Comparison of ENCODE assay signal across 11 cellular contexts in genomic region chr22:41672780-41673509, GRCh38. TPM values are rescaled to one million over a fixed set of nuclear protein-coding genes. Genes with fewer than 3 reads are reported as not detected.
DNase-seq lines count a peak whose midpoint lies in the region; ATAC-seq, FAIRE-seq and TF ChIP-seq lines count a peak whose summit lies in the region.
"Had no signal": no experiment of that assay in that cellular context is flagged by ENCODE, and none has a peak within 500 bp of the region (broad histone marks: within the 10 kb centered on the region; RNA-seq: fewer than 3 reads in every experiment).

No MANE protein-coding gene starts in this region.

- H3K27ac Mint-ChIP-seq in Caco-2 (ENCODE audit: unreplicated experiment), result peak overlapping the region; percentile 44
- peak overlapping the region in 3 of 7 donors; percentile 20 to 66 (median 22) for H3K27ac Mint-ChIP-seq in CD4-positive, alpha-beta memory T cell

- CTCF ChIA-PET in Caco-2 (lab: Charles Lee), result interaction anchor here (0.6 to 0.9 kb wide), 2 partner anchors 24 to 254 kb away, joined by 3 read pairs; no protein-coding TSS in a partner anchor
- CTCF ChIA-PET in CD4-positive, alpha-beta memory T cell (lab: Charles Lee; ENCODE audit: partially characterized antibody), result interaction anchor here (0.9 to 3.8 kb wide), 2 partner anchors 8 to 268 kb away, joined by 3 to 12 read pairs; no protein-coding TSS in a partner anchor

- peaks cover 79% of the 10 kb centered on the region for H3K36me3 Mint-ChIP-seq in Caco-2 (ENCODE audit: insufficient read depth, unreplicated experiment)
- H3K36me3 Mint-ChIP-seq in CD4-positive, alpha-beta memory T cell, result peaks cover 30 to 43% of the 10 kb centered on the region in 2 donors

- H3K4me3 Mint-ChIP-seq in Caco-2 (ENCODE audit: unreplicated experiment), result no peak overlapping the region
- no peak overlapping the region for H3K4me3 Mint-ChIP-seq in CD4-positive, alpha-beta memory T cell

- ATAC-seq in GM18861 (IDR thresholded peaks at IDR 0.05; ENCODE audit: unreplicated experiment), result no peak

- no peak overlapping the region for H3K9ac ChIP-seq in mesendoderm (ENCODE audit: low read length)

- no TSS peak for BruUV-seq in Caco-2 (replicated peaks; lab: Mats Ljungman, UMichigan)

- H2AK5ac ChIP-seq in mesendoderm (ENCODE audit: low read length), result no peak overlapping the region

- no peak overlapping the region for H2BK5ac ChIP-seq in mesendoderm (ENCODE audit: low read length)

- intact Hi-C loops in Caco-2 (cut with micrococcal nuclease; ENCODE audit: unreplicated experiment), result no loop called here
- intact Hi-C loops in CD4-positive, alpha-beta memory T cell (cut with micrococcal nuclease), result no loop called here

- H4K8ac ChIP-seq in mesendoderm (ENCODE audit: low read depth, low read length), result no peak overlapping the region

- no peak overlapping the region for H3K56ac ChIP-seq in mesendoderm (ENCODE audit: low read length)

- H3K4me1 ChIP-seq in Caco-2 (peaks cover 8% of the 10 kb centered on the region; the same call in 1 of the 2 replicates), mesendoderm (ENCODE audit: control insufficient read depth, low read depth, low read length) (no peaks in the 10 kb centered on the region)
- peaks cover under 1% of the 10 kb centered on the region for H3K4me1 ChIP-seq in CD4-positive, alpha-beta memory T cell (ENCODE audit: insufficient read depth, low read length)
- H3K4me1 ChIP-seq: adrenal gland had no signal

- no peak for TF ChIP-seq CTCF in Caco-2 (IDR thresholded peaks at IDR 0.05; ENCODE audit: insufficient read depth in 1 of 2, low read depth in 1 of 2, low read length in 1 of 2, severe bottlenecking in 1 of 2, unreplicated experiment in 1 of 2)
- TF ChIP-seq CTCF in bronchial epithelial cell (IDR thresholded peaks at IDR 0.05; ENCODE audit: insufficient read depth, low read length, severe bottlenecking), result peak; percentile 32

- H2BK15ac ChIP-seq in mesendoderm (replicated peaks; ENCODE audit: low read depth), result no peak overlapping the region

- no peak overlapping the region for H4K5ac ChIP-seq in mesendoderm (ENCODE audit: low read length)

- H3K18ac ChIP-seq in mesendoderm (ENCODE audit: low read length), result no peak overlapping the region

- H3K9me3 ChIP-seq in Caco-2, result no peaks in the 10 kb centered on the region
- H3K9me3 ChIP-seq in CD4-positive, alpha-beta memory T cell (ENCODE audit: control insufficient read depth in 1 of 2, low read length in 2 of 2), result no peaks in the 10 kb centered on the region
- H3K9me3 ChIP-seq: adrenal gland, MG63 had no signal

- H3K27me3 ChIP-seq in Caco-2 (replicated peaks; ENCODE audit: control insufficient read depth, insufficient read depth, low read length) (no peaks in the 10 kb centered on the region), bronchial epithelial cell (ENCODE audit: control insufficient read depth, insufficient read depth, low read length) (no peaks in the 10 kb centered on the region), mesendoderm (ENCODE audit: insufficient read depth, low read length, poor library complexity) (no peaks in the 10 kb centered on the region)
- H3K27me3 ChIP-seq in CD4-positive, alpha-beta memory T cell (ENCODE audit: insufficient read depth, low read length), result no peaks in the 10 kb centered on the region
- H3K27me3 ChIP-seq: adrenal gland, MG63 had no signal

- H3K4me3 ChIP-seq in Caco-2 (ENCODE audit: low read depth, low read length) (no peak overlapping the region), bronchial epithelial cell (ENCODE audit: low read depth, low read length) (no peak overlapping the region), mesendoderm (ENCODE audit: low read length) (no peak overlapping the region)
- no peak overlapping the region for H3K4me3 ChIP-seq in CD4-positive, alpha-beta memory T cell (ENCODE audit: low read length in 2 of 2)
- H3K4me3 ChIP-seq: adrenal gland, MG63 had no signal

- peaks cover 6% of the 10 kb centered on the region for H3K4me1 Mint-ChIP-seq in Caco-2 (ENCODE audit: low read depth, unreplicated experiment)
- H3K4me1 Mint-ChIP-seq in CD4-positive, alpha-beta memory T cell, result peaks cover 8 to 21% (median 16%) of the 10 kb centered on the region in 4 donors

- H3K36me3 ChIP-seq in Caco-2 (ENCODE audit: control insufficient read depth, insufficient read depth, low read length) (no peaks in the 10 kb centered on the region; the same call in none of the 2 replicates), bronchial epithelial cell (ENCODE audit: control insufficient read depth, insufficient read depth, low read length) (peaks cover 8% of the 10 kb centered on the region), mesendoderm (ENCODE audit: control insufficient read depth, insufficient read depth, low read length) (peaks cover 3% of the 10 kb centered on the region)
- H3K36me3 ChIP-seq in CD4-positive, alpha-beta memory T cell (ENCODE audit: insufficient read depth, low read length), result peaks cover 22% of the 10 kb centered on the region

- DNase-seq in Caco-2 (no peak), HuH-7 (ENCODE audit: low spot score) (peak; percentile 46), bronchial epithelial cell (ENCODE audit: low read depth) (no peak), mesendoderm (peak; percentile 19), NCI-H524 treated with DMSO at 0.1 percent for 48 hours (lab: John Stamatoyannopoulos, UW) (no peak), DMS153 treated with DMSO at 0.1 percent for 48 hours (lab: John Stamatoyannopoulos, UW; ENCODE audit: unreplicated experiment) (no peak)
- no peak for DNase-seq in CD4-positive, alpha-beta memory T cell
- DNase-seq: MG63 had no signal

- H3K27ac ChIP-seq in mesendoderm (ENCODE audit: low read depth, low read length), result no peak overlapping the region
- H3K27ac ChIP-seq in CD4-positive, alpha-beta memory T cell (ENCODE audit: low read depth, low read length), result no peak overlapping the region
- H3K27ac ChIP-seq: adrenal gland had no signal

- no peaks in the 10 kb centered on the region for H3K27me3 Mint-ChIP-seq in Caco-2 (ENCODE audit: insufficient read depth, unreplicated experiment)
- no peaks in the 10 kb centered on the region for H3K27me3 Mint-ChIP-seq in CD4-positive, alpha-beta memory T cell

- whole genome bisulfite sequencing in mesendoderm (ENCODE audit: extremely low coverage, insufficient coverage, low lambda C conversion rate), result no CpG with 5 or more reads among the region's 6 CpGs

- H3K79me2 ChIP-seq in mesendoderm (ENCODE audit: control insufficient read depth, insufficient read depth, low read length), result no peaks in the 10 kb centered on the region

- no peak overlapping the region for H3K4me2 ChIP-seq in mesendoderm (ENCODE audit: low read length)

- no peak for FAIRE-seq in bronchial epithelial cell (lab: Jason Lieb, UNC)

- H3K9me3 Mint-ChIP-seq in Caco-2 (ENCODE audit: unreplicated experiment), result no peaks in the 10 kb centered on the region
- no peaks in the 10 kb centered on the region for H3K9me3 Mint-ChIP-seq in CD4-positive, alpha-beta memory T cell

- H3K79me1 ChIP-seq in mesendoderm (ENCODE audit: low read length), result peaks cover 7% of the 10 kb centered on the region

- H3K23ac ChIP-seq in mesendoderm (ENCODE audit: low read length), result no peak overlapping the region

- POLR2A ChIA-PET in Caco-2 (lab: Charles Lee), result no interaction called here
- POLR2A ChIA-PET in CD4-positive, alpha-beta memory T cell (lab: Charles Lee; ENCODE audit: partially characterized antibody), result interaction anchor here (1.3 kb wide), 1 partner anchor 51 kb away, joined by 4 read pairs; the partner anchor contains the start of gene XRCC6

- no peak overlapping the region for H2BK120ac ChIP-seq in mesendoderm (ENCODE audit: low read depth, low read length)

- H3K4ac ChIP-seq in mesendoderm (ENCODE audit: low read depth, low read length), result no peak overlapping the region

RNA-seq across cellular contexts. Expression of gene SNU13, which starts 15.7 kb away (rescaled TPM):
- total RNA-seq in Caco-2 (2022) (172 and 187 TPM in 2 replicates), bronchial epithelial cell (81.5 and 95.6 TPM in 2 replicates)
- 197 TPM for polyA plus RNA-seq in mesendoderm (2013, experiment 1 of 2)
- 198 TPM for polyA plus RNA-seq in mesendoderm (2013, experiment 2 of 2)
- 100 to 1,000 TPM; 123 to 129 TPM for total RNA-seq in CD4-positive, alpha-beta memory T cell
- 100 to 1,000 TPM; 290 to 298 TPM for polyA plus RNA-seq in CD4-positive, alpha-beta memory T cell

RNA-seq across cellular contexts. Expression of gene MEI1, which starts 26.4 kb away (rescaled TPM):
- not detected in 2 replicates for total RNA-seq in Caco-2 (2022)
- total RNA-seq in bronchial epithelial cell, result 0.13 TPM in 1 of 2 replicates, not detected in the other
- polyA plus RNA-seq in mesendoderm (2013, experiment 1 of 2), result 0.38 TPM
- 0.31 TPM for polyA plus RNA-seq in mesendoderm (2013, experiment 2 of 2)
- total RNA-seq in CD4-positive, alpha-beta memory T cell, result 10 to 100 TPM; 79.2 to 79.6 TPM
- 100 to 1,000 TPM; 156 to 286 TPM for polyA plus RNA-seq in CD4-positive, alpha-beta memory T cell
- polyA plus RNA-seq: neural cell had no signal

RNA-seq across cellular contexts. Expression of gene XRCC6, which starts 51.9 kb away (rescaled TPM):
- total RNA-seq in Caco-2 (2022), result 413 and 414 TPM in 2 replicates
- 229 and 266 TPM in 2 replicates for total RNA-seq in bronchial epithelial cell
- 435 TPM for polyA plus RNA-seq in mesendoderm (2013, experiment 1 of 2)
- polyA plus RNA-seq in mesendoderm (2013, experiment 2 of 2), result 429 TPM
- total RNA-seq in CD4-positive, alpha-beta memory T cell, result 100 to 1,000 TPM; 174 to 181 TPM
- 100 to 1,000 TPM; 441 to 593 TPM for polyA plus RNA-seq in CD4-positive, alpha-beta memory T cell

RNA-seq across cellular contexts. Expression of gene DESI1, which starts 52.1 kb away (rescaled TPM):
- total RNA-seq in Caco-2 (2022) (38.2 and 38.9 TPM in 2 replicates), bronchial epithelial cell (10.8 and 17.5 TPM in 2 replicates)
- polyA plus RNA-seq in mesendoderm (2013, experiment 1 of 2), result 31.4 TPM
- 32.2 TPM for polyA plus RNA-seq in mesendoderm (2013, experiment 2 of 2)
- total RNA-seq in CD4-positive, alpha-beta memory T cell, result 10 to 100 TPM; 26.2 to 28.7 TPM
- polyA plus RNA-seq in CD4-positive, alpha-beta memory T cell, result 10 to 100 TPM in 1 of 2 donors, 1 to 10 TPM in 1; 9.5 to 13.6 TPM

Comparison
In these comparisons a context has a peak if more than half of its experiments do, and no peak if none do; other contexts are left out.
1. DNase-seq: peak in HuH-7 (single experiment) and mesendoderm (single experiment); none in Caco-2 (0 of 2), bronchial epithelial cell (single experiment), NCI-H524 treated with DMSO at 0.1 percent for 48 hours (single experiment), CD4-positive, alpha-beta memory T cell (0 of 5) and DMS153 treated with DMSO at 0.1 percent for 48 hours (single experiment).
2. RNA of gene MEI1, which starts 26.4 kb away (total RNA-seq): 79.2 to 79.6 TPM in CD4-positive, alpha-beta memory T cell; not detected in Caco-2 and 0.13 TPM in bronchial epithelial cell; every median in the first group is over 10 times any median in the second.